9 cellular contexts compared by ENCODE assay signal in genomic region chrX:65581661-65582339, GRCh38. TPM values are rescaled to one million over a fixed set of nuclear protein-coding genes. Genes with fewer than 3 reads are reported as not detected.
DNase-seq lines count a peak whose midpoint lies in the region; ATAC-seq, FAIRE-seq and TF ChIP-seq lines count a peak whose summit lies in the region.
"Had no signal": no experiment of that assay in that cellular context is flagged by ENCODE, and none has a peak within 500 bp of the region (broad histone marks: within the 10 kb centered on the region; RNA-seq: fewer than 3 reads in every experiment).

No MANE protein-coding gene starts in this region.

- no peak overlapping the region for H3K27ac Mint-ChIP-seq in effector memory CD8-positive, alpha-beta T cell
- H3K27ac Mint-ChIP-seq: activated naive CD8-positive, alpha-beta T cell had no signal

- no peak overlapping the region for H3K27ac ChIP-seq in testis

- peak; percentile 94 for FAIRE-seq in GM19239 (lab: Jason Lieb, UNC)

- H3K9me3 ChIP-seq in testis: no peaks in the 10 kb centered on the region

- H3K4me3 Mint-ChIP-seq in effector memory CD8-positive, alpha-beta T cell: no peak overlapping the region
- H3K4me3 Mint-ChIP-seq: activated naive CD8-positive, alpha-beta T cell had no signal

- ATAC-seq in HG03175 (IDR thresholded peaks at IDR 0.05; ENCODE audit: unreplicated experiment): peak; percentile 76
- ATAC-seq in effector memory CD8-positive, alpha-beta T cell (replicated peaks): peak; percentile 63

- WGBS in testis, 2 donors: 2 to 11% methylated on average over 5 to 10 of the region's 12 CpGs

- TF ChIP-seq CTCF in testis (IDR thresholded peaks at IDR 0.05): peak in 2 of 3 experiments; percentile 63 to 65

- H3K4me1 ChIP-seq in testis: no peaks in the 10 kb centered on the region

- no peak for TF ChIP-seq POLR2A in testis (IDR thresholded peaks at IDR 0.05)

- H3K27me3 ChIP-seq in testis: no peaks in the 10 kb centered on the region

- peaks cover 0 to 1% of the 10 kb centered on the region in 2 donors for H3K4me1 Mint-ChIP-seq in effector memory CD8-positive, alpha-beta T cell (ENCODE audit: low read depth in 2 of 2)

- H3K36me3 ChIP-seq in testis (ENCODE audit: low read depth, missing control alignments): no peaks in the 10 kb centered on the region

- intact Hi-C loops in testis (cut with DNase I; ENCODE audit: low total_unique reads): no loop called here

- no peaks in the 10 kb centered on the region for H3K36me3 Mint-ChIP-seq in effector memory CD8-positive, alpha-beta T cell (ENCODE audit: insufficient read depth)
- H3K36me3 Mint-ChIP-seq: activated naive CD8-positive, alpha-beta T cell had no signal

- H3K4me3 ChIP-seq in testis: no peak overlapping the region

- H3K9me3 Mint-ChIP-seq in effector memory CD8-positive, alpha-beta T cell: no peaks in the 10 kb centered on the region

- DNase-seq in COLO668 (lab: John Stamatoyannopoulos, UW; ENCODE audit: unreplicated experiment) (peak; percentile 17), GM19239 (ENCODE audit: insufficient read length, low spot score) (peak; percentile 14), NCI-H526 (lab: John Stamatoyannopoulos, UW) (peak; percentile 4 to 63), mesenteric fat pad (ENCODE audit: low spot score) (peak; percentile 51), testis (peak; percentile 66)
- DNase-seq in activated CD4-positive, alpha-beta T cell treated with anti-CD3 and anti-CD28 coated beads, Interleukin-2, amount 50 U/mL, for 4 hours: peak; percentile 44 to 51
- peak; percentile 48 to 50 (median 49) for DNase-seq in effector memory CD8-positive, alpha-beta T cell

- H3K27me3 Mint-ChIP-seq in effector memory CD8-positive, alpha-beta T cell: no peaks in the 10 kb centered on the region
- H3K27me3 Mint-ChIP-seq: activated naive CD8-positive, alpha-beta T cell had no signal

RNA-seq across cellular contexts. Expression of gene LAS1L, which starts 47.2 kb away (rescaled TPM):
- total RNA-seq in mesenteric fat pad (23.2 TPM), testis (10 to 100 TPM; 87.8 to 89.7 TPM)
- 50.8 TPM for polyA plus RNA-seq in testis (ENCODE audit: insufficient read depth, low read depth, low replicate concordance)

Comparison
In these comparisons a context has a peak if more than half of its experiments do, and no peak if none do; other contexts are left out.
1. DNase-seq: peak in every context shown above with its lines; median percentile 66 in testis; 51 in mesenteric fat pad; 49 in effector memory CD8-positive, alpha-beta T cell; 48 in activated CD4-positive, alpha-beta T cell treated with anti-CD3 and anti-CD28 coated beads, Interleukin-2, amount 50 U/mL, for 4 hours; 34 in NCI-H526; 17 in COLO668; 14 in GM19239.